In the genomic region with DNA sequence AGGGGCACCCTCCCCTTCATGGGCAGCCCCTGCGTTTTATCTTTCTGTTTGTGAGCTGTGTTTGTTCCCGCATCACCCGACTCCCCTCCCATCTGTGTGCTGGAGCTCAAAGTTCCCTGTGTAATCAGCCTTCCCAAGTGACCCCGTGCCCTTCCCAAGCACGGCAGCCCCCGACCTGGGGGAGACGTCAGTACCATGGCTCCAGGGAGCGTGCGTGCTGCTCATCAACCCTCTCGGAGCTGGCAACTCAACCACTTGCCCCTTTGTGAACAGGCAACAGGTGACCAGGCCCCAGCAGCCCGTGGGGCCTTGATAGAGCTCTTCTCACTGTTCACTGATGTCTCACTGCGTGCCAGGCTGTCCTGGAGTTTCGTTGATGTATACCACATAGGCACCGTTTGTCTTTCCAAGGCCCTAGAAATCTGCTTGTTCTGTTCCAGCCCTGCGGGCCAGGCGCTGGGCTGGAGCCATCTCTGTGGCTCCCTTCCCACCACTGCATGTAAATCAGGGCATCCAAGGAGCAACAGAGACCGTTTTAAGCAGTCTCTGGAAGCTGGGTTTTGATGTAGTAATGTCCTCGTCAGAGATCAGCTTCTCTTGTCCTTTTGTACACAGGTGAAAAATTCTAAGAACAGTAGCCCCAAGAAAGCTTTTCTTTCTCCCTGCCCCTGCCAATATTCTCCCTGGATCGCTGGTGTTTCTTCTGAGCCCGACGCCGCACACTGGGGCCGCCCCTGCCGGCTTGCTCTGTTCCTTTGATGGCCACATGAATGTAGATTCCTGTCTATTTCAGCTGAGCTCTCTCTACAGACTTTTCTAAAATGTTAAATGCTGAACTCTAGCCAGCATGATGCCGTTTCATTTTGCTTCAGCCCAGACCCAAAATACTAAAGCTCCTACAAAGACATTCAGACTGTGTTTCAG, we compare ENCODE assay signal across 2 cellular contexts.
TF ChIP-seq lines count a peak whose summit lies in the region.

No MANE protein-coding gene starts in this region.

TF ChIP-seq in GM23338, 12 proteins besides CTCF, POLR2A, EP300 and RAD21 (continued from another document):
- TF ChIP-seq, protein P1, sequence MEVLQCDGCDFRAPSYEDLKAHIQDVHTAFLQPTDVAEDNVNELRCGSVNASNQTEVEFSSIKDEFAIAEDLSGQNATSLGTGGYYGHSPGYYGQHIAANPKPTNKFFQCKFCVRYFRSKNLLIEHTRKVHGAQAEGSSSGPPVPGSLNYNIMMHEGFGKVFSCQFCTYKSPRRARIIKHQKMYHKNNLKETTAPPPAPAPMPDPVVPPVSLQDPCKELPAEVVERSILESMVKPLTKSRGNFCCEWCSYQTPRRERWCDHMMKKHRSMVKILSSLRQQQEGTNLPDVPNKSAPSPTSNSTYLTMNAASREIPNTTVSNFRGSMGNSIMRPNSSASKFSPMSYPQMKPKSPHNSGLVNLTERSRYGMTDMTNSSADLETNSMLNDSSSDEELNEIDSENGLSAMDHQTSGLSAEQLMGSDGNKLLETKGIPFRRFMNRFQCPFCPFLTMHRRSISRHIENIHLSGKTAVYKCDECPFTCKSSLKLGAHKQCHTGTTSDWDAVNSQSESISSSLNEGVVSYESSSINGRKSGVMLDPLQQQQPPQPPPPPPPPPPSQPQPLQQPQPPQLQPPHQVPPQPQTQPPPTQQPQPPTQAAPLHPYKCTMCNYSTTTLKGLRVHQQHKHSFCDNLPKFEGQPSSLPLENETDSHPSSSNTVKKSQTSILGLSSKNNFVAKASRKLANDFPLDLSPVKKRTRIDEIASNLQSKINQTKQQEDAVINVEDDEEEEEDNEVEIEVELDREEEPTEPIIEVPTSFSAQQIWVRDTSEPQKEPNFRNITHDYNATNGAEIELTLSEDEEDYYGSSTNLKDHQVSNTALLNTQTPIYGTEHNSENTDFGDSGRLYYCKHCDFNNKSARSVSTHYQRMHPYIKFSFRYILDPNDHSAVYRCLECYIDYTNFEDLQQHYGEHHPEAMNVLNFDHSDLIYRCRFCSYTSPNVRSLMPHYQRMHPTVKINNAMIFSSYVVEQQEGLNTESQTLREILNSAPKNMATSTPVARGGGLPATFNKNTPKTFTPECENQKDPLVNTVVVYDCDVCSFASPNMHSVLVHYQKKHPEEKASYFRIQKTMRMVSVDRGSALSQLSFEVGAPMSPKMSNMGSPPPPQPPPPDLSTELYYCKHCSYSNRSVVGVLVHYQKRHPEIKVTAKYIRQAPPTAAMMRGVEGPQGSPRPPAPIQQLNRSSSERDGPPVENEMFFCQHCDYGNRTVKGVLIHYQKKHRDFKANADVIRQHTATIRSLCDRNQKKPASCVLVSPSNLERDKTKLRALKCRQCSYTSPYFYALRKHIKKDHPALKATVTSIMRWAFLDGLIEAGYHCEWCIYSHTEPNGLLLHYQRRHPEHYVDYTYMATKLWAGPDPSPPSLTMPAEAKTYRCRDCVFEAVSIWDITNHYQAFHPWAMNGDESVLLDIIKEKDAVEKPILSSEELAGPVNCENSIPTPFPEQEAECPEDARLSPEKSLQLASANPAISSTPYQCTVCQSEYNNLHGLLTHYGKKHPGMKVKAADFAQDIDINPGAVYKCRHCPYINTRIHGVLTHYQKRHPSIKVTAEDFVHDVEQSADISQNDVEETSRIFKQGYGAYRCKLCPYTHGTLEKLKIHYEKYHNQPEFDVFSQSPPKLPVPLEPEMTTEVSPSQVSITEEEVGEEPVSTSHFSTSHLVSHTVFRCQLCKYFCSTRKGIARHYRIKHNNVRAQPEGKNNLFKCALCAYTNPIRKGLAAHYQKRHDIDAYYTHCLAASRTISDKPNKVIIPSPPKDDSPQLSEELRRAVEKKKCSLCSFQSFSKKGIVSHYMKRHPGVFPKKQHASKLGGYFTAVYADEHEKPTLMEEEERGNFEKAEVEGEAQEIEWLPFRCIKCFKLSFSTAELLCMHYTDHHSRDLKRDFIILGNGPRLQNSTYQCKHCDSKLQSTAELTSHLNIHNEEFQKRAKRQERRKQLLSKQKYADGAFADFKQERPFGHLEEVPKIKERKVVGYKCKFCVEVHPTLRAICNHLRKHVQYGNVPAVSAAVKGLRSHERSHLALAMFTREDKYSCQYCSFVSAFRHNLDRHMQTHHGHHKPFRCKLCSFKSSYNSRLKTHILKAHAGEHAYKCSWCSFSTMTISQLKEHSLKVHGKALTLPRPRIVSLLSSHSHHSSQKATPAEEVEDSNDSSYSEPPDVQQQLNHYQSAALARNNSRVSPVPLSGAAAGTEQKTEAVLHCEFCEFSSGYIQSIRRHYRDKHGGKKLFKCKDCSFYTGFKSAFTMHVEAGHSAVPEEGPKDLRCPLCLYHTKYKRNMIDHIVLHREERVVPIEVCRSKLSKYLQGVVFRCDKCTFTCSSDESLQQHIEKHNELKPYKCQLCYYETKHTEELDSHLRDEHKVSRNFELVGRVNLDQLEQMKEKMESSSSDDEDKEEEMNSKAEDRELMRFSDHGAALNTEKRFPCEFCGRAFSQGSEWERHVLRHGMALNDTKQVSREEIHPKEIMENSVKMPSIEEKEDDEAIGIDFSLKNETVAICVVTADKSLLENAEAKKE (CRISPR knock-in tag; IDR thresholded peaks at IDR 0.05), result no peak

TF ChIP-seq in HepG2, 621 proteins besides CTCF, POLR2A, EP300 and RAD21 (continued from another document and continues in another):
- TF ChIP-seq, protein P2, sequence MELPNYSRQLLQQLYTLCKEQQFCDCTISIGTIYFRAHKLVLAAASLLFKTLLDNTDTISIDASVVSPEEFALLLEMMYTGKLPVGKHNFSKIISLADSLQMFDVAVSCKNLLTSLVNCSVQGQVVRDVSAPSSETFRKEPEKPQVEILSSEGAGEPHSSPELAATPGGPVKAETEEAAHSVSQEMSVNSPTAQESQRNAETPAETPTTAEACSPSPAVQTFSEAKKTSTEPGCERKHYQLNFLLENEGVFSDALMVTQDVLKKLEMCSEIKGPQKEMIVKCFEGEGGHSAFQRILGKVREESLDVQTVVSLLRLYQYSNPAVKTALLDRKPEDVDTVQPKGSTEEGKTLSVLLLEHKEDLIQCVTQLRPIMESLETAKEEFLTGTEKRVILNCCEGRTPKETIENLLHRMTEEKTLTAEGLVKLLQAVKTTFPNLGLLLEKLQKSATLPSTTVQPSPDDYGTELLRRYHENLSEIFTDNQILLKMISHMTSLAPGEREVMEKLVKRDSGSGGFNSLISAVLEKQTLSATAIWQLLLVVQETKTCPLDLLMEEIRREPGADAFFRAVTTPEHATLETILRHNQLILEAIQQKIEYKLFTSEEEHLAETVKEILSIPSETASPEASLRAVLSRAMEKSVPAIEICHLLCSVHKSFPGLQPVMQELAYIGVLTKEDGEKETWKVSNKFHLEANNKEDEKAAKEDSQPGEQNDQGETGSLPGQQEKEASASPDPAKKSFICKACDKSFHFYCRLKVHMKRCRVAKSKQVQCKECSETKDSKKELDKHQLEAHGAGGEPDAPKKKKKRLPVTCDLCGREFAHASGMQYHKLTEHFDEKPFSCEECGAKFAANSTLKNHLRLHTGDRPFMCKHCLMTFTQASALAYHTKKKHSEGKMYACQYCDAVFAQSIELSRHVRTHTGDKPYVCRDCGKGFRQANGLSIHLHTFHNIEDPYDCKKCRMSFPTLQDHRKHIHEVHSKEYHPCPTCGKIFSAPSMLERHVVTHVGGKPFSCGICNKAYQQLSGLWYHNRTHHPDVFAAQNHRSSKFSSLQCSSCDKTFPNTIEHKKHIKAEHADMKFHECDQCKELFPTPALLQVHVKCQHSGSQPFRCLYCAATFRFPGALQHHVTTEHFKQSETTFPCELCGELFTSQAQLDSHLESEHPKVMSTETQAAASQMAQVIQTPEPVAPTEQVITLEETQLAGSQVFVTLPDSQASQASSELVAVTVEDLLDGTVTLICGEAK (IDR thresholded peaks at IDR 0.05), result no peak
- TF ChIP-seq, protein P2 (CRISPR knock-in tag; IDR thresholded peaks at IDR 0.05), result no peak
- TF ChIP-seq PAX8 (CRISPR knock-in tag; IDR thresholded peaks at IDR 0.05; ENCODE audit: borderline replicate concordance) (no peak), SSRP1 (CRISPR knock-in tag; IDR thresholded peaks at IDR 0.05) (no peak), ZFP90 (CRISPR knock-in tag; IDR thresholded peaks at IDR 0.05; ENCODE audit: borderline replicate concordance) (no peak), ZNF768 (CRISPR knock-in tag; IDR thresholded peaks at IDR 0.05) (0 out of 2 replicates have a peak, but pooled peaks have one; percentile 19), RFX5 (IDR thresholded peaks at IDR 0.05; ENCODE audit: low read depth, low read length) (peak; percentile 78), SIN3A (IDR thresholded peaks at IDR 0.05; ENCODE audit: borderline replicate concordance, low read depth, low read length) (no peak), TCF12 (IDR thresholded peaks at IDR 0.05) (no peak), TCF12 (CRISPR knock-in tag; IDR thresholded peaks at IDR 0.05) (no peak), ZNF605 (CRISPR knock-in tag; IDR thresholded peaks at IDR 0.05) (no peak), ZBTB42 (CRISPR knock-in tag; IDR thresholded peaks at IDR 0.05) (no peak), JUNB (CRISPR knock-in tag; IDR thresholded peaks at IDR 0.05; ENCODE audit: borderline replicate concordance) (no peak), ZNF251 (CRISPR knock-in tag; IDR thresholded peaks at IDR 0.05) (no peak), AGO1 (IDR thresholded peaks at IDR 0.05; ENCODE audit: low read depth, low read length, poor library complexity, severe bottlenecking) (no peak), NR2F6 (IDR thresholded peaks at IDR 0.05) (peak; percentile 81), NR2F6 (CRISPR knock-in tag; IDR thresholded peaks at IDR 0.05) (peak; percentile 92), MAF1 (CRISPR knock-in tag; IDR thresholded peaks at IDR 0.05; ENCODE audit: borderline replicate concordance) (no peak), ZNF263 (CRISPR knock-in tag; IDR thresholded peaks at IDR 0.05) (no peak), ZNF747 (CRISPR knock-in tag; IDR thresholded peaks at IDR 0.05; ENCODE audit: borderline replicate concordance) (no peak), ZFX (CRISPR knock-in tag; IDR thresholded peaks at IDR 0.05; ENCODE audit: low read depth) (peak; percentile 81), BCL6 (CRISPR knock-in tag; IDR thresholded peaks at IDR 0.05) (peak; percentile 46), GATAD1 (CRISPR knock-in tag; IDR thresholded peaks at IDR 0.05) (no peak), ATRX (CRISPR knock-in tag; IDR thresholded peaks at IDR 0.05; ENCODE audit: borderline replicate concordance) (no peak)
- TF ChIP-seq, protein P3, sequence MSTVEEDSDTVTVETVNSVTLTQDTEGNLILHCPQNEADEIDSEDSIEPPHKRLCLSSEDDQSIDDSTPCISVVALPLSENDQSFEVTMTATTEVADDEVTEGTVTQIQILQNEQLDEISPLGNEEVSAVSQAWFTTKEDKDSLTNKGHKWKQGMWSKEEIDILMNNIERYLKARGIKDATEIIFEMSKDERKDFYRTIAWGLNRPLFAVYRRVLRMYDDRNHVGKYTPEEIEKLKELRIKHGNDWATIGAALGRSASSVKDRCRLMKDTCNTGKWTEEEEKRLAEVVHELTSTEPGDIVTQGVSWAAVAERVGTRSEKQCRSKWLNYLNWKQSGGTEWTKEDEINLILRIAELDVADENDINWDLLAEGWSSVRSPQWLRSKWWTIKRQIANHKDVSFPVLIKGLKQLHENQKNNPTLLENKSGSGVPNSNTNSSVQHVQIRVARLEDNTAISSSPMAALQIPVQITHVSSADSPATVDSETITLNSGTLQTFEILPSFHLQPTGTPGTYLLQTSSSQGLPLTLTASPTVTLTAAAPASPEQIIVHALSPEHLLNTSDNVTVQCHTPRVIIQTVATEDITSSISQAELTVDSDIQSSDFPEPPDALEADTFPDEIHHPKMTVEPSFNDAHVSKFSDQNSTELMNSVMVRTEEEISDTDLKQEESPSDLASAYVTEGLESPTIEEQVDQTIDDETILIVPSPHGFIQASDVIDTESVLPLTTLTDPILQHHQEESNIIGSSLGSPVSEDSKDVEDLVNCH (CRISPR knock-in tag; IDR thresholded peaks at IDR 0.05), result no peak
- TF ChIP-seq, protein P4, sequence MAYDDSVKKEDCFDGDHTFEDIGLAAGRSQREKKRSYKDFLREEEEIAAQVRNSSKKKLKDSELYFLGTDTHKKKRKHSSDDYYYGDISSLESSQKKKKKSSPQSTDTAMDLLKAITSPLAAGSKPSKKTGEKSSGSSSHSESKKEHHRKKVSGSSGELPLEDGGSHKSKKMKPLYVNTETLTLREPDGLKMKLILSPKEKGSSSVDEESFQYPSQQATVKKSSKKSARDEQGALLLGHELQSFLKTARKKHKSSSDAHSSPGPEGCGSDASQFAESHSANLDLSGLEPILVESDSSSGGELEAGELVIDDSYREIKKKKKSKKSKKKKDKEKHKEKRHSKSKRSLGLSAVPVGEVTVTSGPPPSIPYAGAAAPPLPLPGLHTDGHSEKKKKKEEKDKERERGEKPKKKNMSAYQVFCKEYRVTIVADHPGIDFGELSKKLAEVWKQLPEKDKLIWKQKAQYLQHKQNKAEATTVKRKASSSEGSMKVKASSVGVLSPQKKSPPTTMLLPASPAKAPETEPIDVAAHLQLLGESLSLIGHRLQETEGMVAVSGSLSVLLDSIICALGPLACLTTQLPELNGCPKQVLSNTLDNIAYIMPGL (CRISPR knock-in tag; IDR thresholded peaks at IDR 0.05; ENCODE audit: borderline replicate concordance in 1 of 2, low read depth in 1 of 2), result peak in 1 of 2 experiments; percentile 55; a peak in 2 of 4 replicates
- TF ChIP-seq, protein P5, sequence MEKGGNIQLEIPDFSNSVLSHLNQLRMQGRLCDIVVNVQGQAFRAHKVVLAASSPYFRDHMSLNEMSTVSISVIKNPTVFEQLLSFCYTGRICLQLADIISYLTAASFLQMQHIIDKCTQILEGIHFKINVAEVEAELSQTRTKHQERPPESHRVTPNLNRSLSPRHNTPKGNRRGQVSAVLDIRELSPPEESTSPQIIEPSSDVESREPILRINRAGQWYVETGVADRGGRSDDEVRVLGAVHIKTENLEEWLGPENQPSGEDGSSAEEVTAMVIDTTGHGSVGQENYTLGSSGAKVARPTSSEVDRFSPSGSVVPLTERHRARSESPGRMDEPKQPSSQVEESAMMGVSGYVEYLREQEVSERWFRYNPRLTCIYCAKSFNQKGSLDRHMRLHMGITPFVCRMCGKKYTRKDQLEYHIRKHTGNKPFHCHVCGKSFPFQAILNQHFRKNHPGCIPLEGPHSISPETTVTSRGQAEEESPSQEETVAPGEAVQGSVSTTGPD (CRISPR knock-in tag; IDR thresholded peaks at IDR 0.05), result no peak
